In genomic region chr1:102970496-102971078, GRCh38 we compare ENCODE assay signal across 8 cellular contexts.
DNase-seq lines count a peak whose midpoint lies in the region; ATAC-seq, FAIRE-seq and TF ChIP-seq lines count a peak whose summit lies in the region.

No MANE protein-coding gene starts in this region.

- H3K4me3 Mint-ChIP-seq in mesothelial cell of epicardium, result no peak overlapping the region
- no peak overlapping the region for H3K4me3 Mint-ChIP-seq in activated naive CD4-positive, alpha-beta T cell treated with anti-CD3 and anti-CD28 coated beads, Interleukin-2, amount 10 ng/mL, durations not matched to agents 7 days and 5 days

- H3K27me3 ChIP-seq in breast epithelium, result no peaks in the 10 kb centered on the region

- peaks cover 6% of the 10 kb centered on the region for H3K36me3 Mint-ChIP-seq in mesothelial cell of epicardium
- no peaks in the 10 kb centered on the region for H3K36me3 Mint-ChIP-seq in activated naive CD4-positive, alpha-beta T cell treated with anti-CD3 and anti-CD28 coated beads, Interleukin-2, amount 10 ng/mL, durations not matched to agents 7 days and 5 days

- no peak for TF ChIP-seq POLR2A in breast epithelium (IDR thresholded peaks at IDR 0.05)

- no peaks in the 10 kb centered on the region for H3K36me3 ChIP-seq in breast epithelium

- H3K4me1 ChIP-seq in breast epithelium, result no peaks in the 10 kb centered on the region

- TF ChIP-seq CTCF in GM10266 (IDR thresholded peaks at IDR 0.05; ENCODE audit: control insufficient read depth, insufficient read depth, low read depth, missing control alignments) (peak; percentile 65), breast epithelium (IDR thresholded peaks at IDR 0.05) (peak in 2 of 3 donors; percentile 26 to 31), mesothelial cell of epicardium (IDR thresholded peaks at IDR 0.05; ENCODE audit: unreplicated experiment) (peak; percentile 56)

- CTCF ChIA-PET in activated naive CD4-positive, alpha-beta T cell treated with anti-CD3 and anti-CD28 coated beads, Interleukin-2, amount 10 ng/mL, durations not matched to agents 7 days and 5 days (lab: Charles Lee), result interaction anchor here (0.6 to 1.4 kb wide), 5 partner anchors 11 to 1449 kb away, joined by 3 to 4 read pairs (median 3); no protein-coding TSS in a partner anchor

- no peaks in the 10 kb centered on the region for H3K9me3 ChIP-seq in breast epithelium

- H3K27ac Mint-ChIP-seq in mesothelial cell of epicardium, result no peak overlapping the region
- H3K27ac Mint-ChIP-seq in activated naive CD4-positive, alpha-beta T cell treated with anti-CD3 and anti-CD28 coated beads, Interleukin-2, amount 10 ng/mL, durations not matched to agents 7 days and 5 days, result no peak overlapping the region

- H3K4me3 ChIP-seq in breast epithelium, result no peak overlapping the region

- FAIRE-seq in A204.1 (lab: Jason Lieb, UNC), result peak; percentile 81

- H3K9me3 Mint-ChIP-seq in mesothelial cell of epicardium, result no peaks in the 10 kb centered on the region
- H3K9me3 Mint-ChIP-seq in activated naive CD4-positive, alpha-beta T cell treated with anti-CD3 and anti-CD28 coated beads, Interleukin-2, amount 10 ng/mL, durations not matched to agents 7 days and 5 days, result no peaks in the 10 kb centered on the region

- no peaks in the 10 kb centered on the region for H3K4me1 Mint-ChIP-seq in mesothelial cell of epicardium
- H3K4me1 Mint-ChIP-seq in activated naive CD4-positive, alpha-beta T cell treated with anti-CD3 and anti-CD28 coated beads, Interleukin-2, amount 10 ng/mL, durations not matched to agents 7 days and 5 days, result no peaks in the 10 kb centered on the region

- H3K27me3 Mint-ChIP-seq in mesothelial cell of epicardium (ENCODE audit: low read depth), result no peaks in the 10 kb centered on the region
- no peaks in the 10 kb centered on the region for H3K27me3 Mint-ChIP-seq in activated naive CD4-positive, alpha-beta T cell treated with anti-CD3 and anti-CD28 coated beads, Interleukin-2, amount 10 ng/mL, durations not matched to agents 7 days and 5 days

- no peak overlapping the region for H3K27ac ChIP-seq in breast epithelium

- ATAC-seq in HG03432 (IDR thresholded peaks at IDR 0.05; ENCODE audit: unreplicated experiment), result peak; percentile 77

- DNase-seq in GM10266 (ENCODE audit: extremely low spot score) (peak; percentile 21), NCI-H524 treated with DMSO at 0.1 percent for 48 hours (lab: John Stamatoyannopoulos, UW) (peak; percentile 4), breast epithelium (ENCODE audit: low spot score in 2 of 2) (no peak), mesothelial cell of epicardium (ENCODE audit: low spot score in 2 of 2, unreplicated experiment in 2 of 2) (no peak), middle frontal gyrus (ENCODE audit: extremely low spot score, low spot score) (no peak)
- no peak for DNase-seq in activated naive CD4-positive, alpha-beta T cell treated with anti-CD3 and anti-CD28 coated beads, Interleukin-2, amount 10 ng/mL, durations not matched to agents 7 days and 5 days

- intact Hi-C loops in breast epithelium (cut with DNase I; ENCODE audit: low total_unique reads), result no loop called here

Comparison
In these comparisons a context has a peak if more than half of its experiments do, and no peak if none do; other contexts are left out.
1. DNase-seq: peak in GM10266 (single experiment) and NCI-H524 treated with DMSO at 0.1 percent for 48 hours (single experiment); none in breast epithelium (0 of 2), mesothelial cell of epicardium (0 of 2), middle frontal gyrus (single experiment) and activated naive CD4-positive, alpha-beta T cell treated with anti-CD3 and anti-CD28 coated beads, Interleukin-2, amount 10 ng/mL, durations not matched to agents 7 days and 5 days (single experiment).
2. Peak in every context shown above with its lines, with median percentiles within 50 percentile points of each other: CTCF ChIP-seq.